In the genomic region with DNA sequence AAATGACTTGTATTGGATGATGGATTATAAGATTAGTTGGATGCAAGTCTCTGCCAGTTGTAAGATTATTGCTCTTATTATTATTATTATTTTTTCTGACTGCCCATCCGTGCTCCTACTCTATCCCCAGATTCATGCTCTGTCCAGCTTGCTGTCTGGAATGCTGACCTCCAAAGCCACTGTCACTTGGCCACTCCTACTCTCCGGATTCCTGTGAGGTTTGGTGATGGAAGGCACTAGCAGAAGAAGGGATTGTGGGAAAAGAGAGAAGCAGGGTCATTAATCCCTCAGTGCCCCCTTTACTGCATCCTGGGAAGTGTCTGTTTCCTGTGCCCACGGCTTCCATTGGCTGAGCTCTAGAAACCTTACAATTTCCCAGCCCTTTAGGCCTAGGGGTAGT, we compare ENCODE assay signal across 20 cellular contexts.
DNase-seq lines count a peak whose midpoint lies in the region; ATAC-seq and TF ChIP-seq lines count a peak whose summit lies in the region.
"Had no signal": no experiment of that assay in that cellular context is flagged by ENCODE, and none has a peak within 500 bp of the region (broad histone marks: within the 10 kb centered on the region; RNA-seq: fewer than 3 reads in every experiment).

No MANE protein-coding gene starts in this region.

- H3K27ac ChIP-seq in BLaER1 treated with 17β-estradiol and CSF1 and Interleukin-3, amounts not matched to agents 10 nM and 100 nM, result peak overlapping the region in 4 of 11 experiments; percentile 21 to 59 (median 42); a peak in 3 of 22 replicates
- H3K27ac ChIP-seq in OCI-LY3 (ENCODE audit: low read length), result peak overlapping the region; percentile 100
- H3K27ac ChIP-seq in SJCRH30, result no peak overlapping the region
- H3K27ac ChIP-seq: 22Rv1, A549 had no signal

- H2AFZ ChIP-seq in OCI-LY3 (ENCODE audit: low read depth, low read length), result no peak overlapping the region

- peaks cover 27 to 65% (median 51%) of the 10 kb centered on the region in 10 experiments for H3K4me1 ChIP-seq in BLaER1 treated with 17β-estradiol and CSF1 and Interleukin-3, amounts not matched to agents 10 nM and 100 nM
- H3K4me1 ChIP-seq in OCI-LY3 (ENCODE audit: low read length) (peaks cover 95% of the 10 kb centered on the region), SJCRH30 (no peaks in the 10 kb centered on the region)
- H3K4me1 ChIP-seq: A549 had no signal

- peak; percentile 56 for DNase-seq in myocyte (ENCODE audit: low read depth)
- no peak for DNase-seq in SJCRH30
- DNase-seq in activated CD4-positive, alpha-beta T cell treated with anti-CD3 and anti-CD28 coated beads for 4 hours, result no peak
- DNase-seq: C1 segment of cervical spinal cord; CD4-positive, alpha-beta memory T cell; CD4-positive, CD25-positive, alpha-beta regulatory T cell; CD8-positive, alpha-beta memory T cell; COR-L47; DMS 273 treated with DMSO at 0.1 percent for 48 hours; DMS153; DMS53; DMS79; DND-41; EL; GDM1 had no signal

- H3K27me3 ChIP-seq in BLaER1 treated with 17β-estradiol and CSF1 and Interleukin-3, amounts not matched to agents 10 nM and 100 nM, result peaks cover 0 to 13% (median 0%) of the 10 kb centered on the region in 11 experiments; a peak in 1 of 22 replicates
- H3K27me3 ChIP-seq in OCI-LY3 (ENCODE audit: low read depth, low read length) (no peaks in the 10 kb centered on the region), SJCRH30 (no peaks in the 10 kb centered on the region; the same call in 1 of the 2 replicates)

- H3K9me3 ChIP-seq in BLaER1 treated with 17β-estradiol and CSF1 and Interleukin-3, amounts not matched to agents 10 nM and 100 nM (replicated peaks in 1 of 11), result peaks cover 0 to 8% (median 0%) of the 10 kb centered on the region in 11 experiments; a peak in 2 of 22 replicates
- H3K9me3 ChIP-seq in OCI-LY3 (ENCODE audit: insufficient read depth, low read length) (no peaks in the 10 kb centered on the region), SJCRH30 (replicated peaks) (no peaks in the 10 kb centered on the region)
- H3K9me3 ChIP-seq: A549 had no signal

- no peak for ATAC-seq in GM21576 (IDR thresholded peaks at IDR 0.05; ENCODE audit: unreplicated experiment)
- ATAC-seq: A549 had no signal

- TF ChIP-seq CTCF in OCI-LY3 (IDR thresholded peaks at IDR 0.05; ENCODE audit: low read depth, low read length), result no peak

- no peak overlapping the region for H3K9ac ChIP-seq in BLaER1 treated with 17β-estradiol and CSF1 and Interleukin-3, amounts not matched to agents 10 nM and 100 nM
- H3K9ac ChIP-seq in OCI-LY3 (ENCODE audit: low read length), result peak overlapping the region; percentile 88

- H3K4me3 ChIP-seq in BLaER1 treated with 17β-estradiol and CSF1 and Interleukin-3, amounts not matched to agents 10 nM and 100 nM, result no peak overlapping the region
- H3K4me3 ChIP-seq in OCI-LY3 (ENCODE audit: low read length) (no peak overlapping the region), SJCRH30 (no peak overlapping the region)
- H3K4me3 ChIP-seq: A549 had no signal

- H4K20me1 ChIP-seq in BLaER1 treated with 17β-estradiol and CSF1 and Interleukin-3, amounts not matched to agents 10 nM and 100 nM, result no peaks in the 10 kb centered on the region
- no peaks in the 10 kb centered on the region for H4K20me1 ChIP-seq in OCI-LY3 (ENCODE audit: insufficient read depth, low read length)

- peak overlapping the region in 9 of 11 experiments; percentile 37 to 81 (median 67); a peak in 12 of 22 replicates for H3K4me2 ChIP-seq in BLaER1 treated with 17β-estradiol and CSF1 and Interleukin-3, amounts not matched to agents 10 nM and 100 nM
- peak overlapping the region; percentile 57; the same call in 1 of the 2 replicates for H3K4me2 ChIP-seq in OCI-LY3 (ENCODE audit: low read length)
- H3K4me2 ChIP-seq: A549 had no signal

- peaks cover 39% of the 10 kb centered on the region for H3K79me2 ChIP-seq in OCI-LY3 (ENCODE audit: low read length)

- no peaks in the 10 kb centered on the region for H3K36me3 ChIP-seq in BLaER1 treated with 17β-estradiol and CSF1 and Interleukin-3, amounts not matched to agents 10 nM and 100 nM
- peaks cover 9% of the 10 kb centered on the region for H3K36me3 ChIP-seq in OCI-LY3 (replicated peaks; ENCODE audit: low read depth, low read length)
- H3K36me3 ChIP-seq in SJCRH30, result no peaks in the 10 kb centered on the region
